18 cellular contexts compared by ENCODE assay signal in genomic region chr13:92767468-92767867, GRCh38.
"Had no signal": no experiment of that assay in that cellular context is flagged by ENCODE, and none has a peak within 500 bp of the region (broad histone marks: within the 10 kb centered on the region; RNA-seq: fewer than 3 reads in every experiment).

No MANE protein-coding gene starts in this region.

- H3K4me3 ChIP-seq: esophagus squamous epithelium, lung, skin epidermis had no signal

- H3K27me3 Mint-ChIP-seq: naive thymus-derived CD8-positive, alpha-beta T cell; stimulated activated memory B cell treated with anti-CD40 and anti-IgM and Interleukin-4, amounts not matched to agents 10 μg/mL and 1 μg/mL and 100 μg/mL, for 72 hours had no signal

- H3K4me1 Mint-ChIP-seq: naive thymus-derived CD8-positive, alpha-beta T cell; stimulated activated memory B cell treated with anti-CD40 and anti-IgM and Interleukin-4, amounts not matched to agents 10 μg/mL and 1 μg/mL and 100 μg/mL, for 72 hours had no signal

- H3K36me3 ChIP-seq: esophagus squamous epithelium, neutrophil, WERI-Rb-1 had no signal

- FAIRE-seq: astrocyte, colon had no signal

- DNase-seq: activated CD4-positive, alpha-beta T cell treated with anti-CD3 and anti-CD28 coated beads for 4 hours; activated CD8-positive, alpha-beta T cell treated with anti-CD3 and anti-CD28 coated beads, Interleukin-2, amount 10 ng/mL, durations not matched to agents 7 days and 5 days; activated naive CD4-positive, alpha-beta T cell; esophagus squamous epithelium; foreskin melanocyte; head of caudate nucleus; left cardiac atrium; naive thymus-derived CD8-positive, alpha-beta T cell; posterior cingulate gyrus; trophoblast cell; WERI-Rb-1 had no signal

- H3K4me3 Mint-ChIP-seq: activated CD8-positive, alpha-beta T cell treated with anti-CD3 and anti-CD28 coated beads, Interleukin-2, amount 10 ng/mL, durations not matched to agents 7 days and 5 days; activated T-helper 1 cell treated with anti-CD3 and anti-CD28 coated beads, Interleukin-12 subunit alpha, Interleukin-12 subunit beta, Interleukin-2, Interleukin-4 antibody, amounts not matched to agents 30 ng/mL and 10 ng/mL and 1 ng/mL, durations not matched to agents 14 hours and 24 hours and 36 hours; naive thymus-derived CD8-positive, alpha-beta T cell; stimulated activated memory B cell treated with anti-CD40 and anti-IgM and Interleukin-4, amounts not matched to agents 10 μg/mL and 1 μg/mL and 100 μg/mL, for 72 hours had no signal

- H3K27ac Mint-ChIP-seq: activated CD8-positive, alpha-beta T cell treated with anti-CD3 and anti-CD28 coated beads, Interleukin-2, amount 10 ng/mL, durations not matched to agents 7 days and 5 days; activated T-helper 1 cell treated with anti-CD3 and anti-CD28 coated beads, Interleukin-12 subunit alpha, Interleukin-12 subunit beta, Interleukin-2, Interleukin-4 antibody, amounts not matched to agents 30 ng/mL and 10 ng/mL and 1 ng/mL, durations not matched to agents 14 hours and 24 hours and 36 hours; naive thymus-derived CD8-positive, alpha-beta T cell; stimulated activated memory B cell treated with anti-CD40 and anti-IgM and Interleukin-4, amounts not matched to agents 10 μg/mL and 1 μg/mL and 100 μg/mL, for 72 hours had no signal

- ATAC-seq: activated CD8-positive, alpha-beta T cell treated with anti-CD3 and anti-CD28 coated beads, Interleukin-2, amount 10 ng/mL, durations not matched to agents 7 days and 5 days; left cardiac atrium; naive thymus-derived CD8-positive, alpha-beta T cell; stimulated activated memory B cell treated with anti-CD40 and anti-IgM and Interleukin-4, amounts not matched to agents 10 μg/mL and 1 μg/mL and 100 μg/mL, for 72 hours had no signal

- H3K9me3 ChIP-seq: neutrophil had no signal

- H3K4me1 ChIP-seq: esophagus squamous epithelium had no signal

- H3K27ac ChIP-seq: esophagus squamous epithelium, neutrophil, skin epidermis, WERI-Rb-1 had no signal

- H3K36me3 Mint-ChIP-seq: naive thymus-derived CD8-positive, alpha-beta T cell; stimulated activated memory B cell treated with anti-CD40 and anti-IgM and Interleukin-4, amounts not matched to agents 10 μg/mL and 1 μg/mL and 100 μg/mL, for 72 hours had no signal

- H3K27me3 ChIP-seq: esophagus squamous epithelium, neutrophil had no signal
